ENCODE assay signal across 1 cellular context in genomic region chr3:187102073-187102634, GRCh38.
TF ChIP-seq lines count a peak whose summit lies in the region.

No MANE protein-coding gene starts in this region.

TF ChIP-seq in GM23338, 12 proteins besides CTCF, POLR2A, EP300 and RAD21 (continued from another document):
- TF ChIP-seq ZNF462 (CRISPR knock-in tag; IDR thresholded peaks at IDR 0.05): no peak
